In genomic region chr2:88136817-88137216, GRCh38 we compare ENCODE assay signal across 1 cellular context.
TF ChIP-seq lines count a peak whose summit lies in the region.

No MANE protein-coding gene starts in this region.

TF ChIP-seq in HepG2, 621 proteins besides CTCF, POLR2A, EP300 and RAD21 (continued from another document):
- TF ChIP-seq PREB (CRISPR knock-in tag; IDR thresholded peaks at IDR 0.05) (no peak), HNF1A (IDR thresholded peaks at IDR 0.05; ENCODE audit: low read depth) (peak; percentile 39), HNF1A (CRISPR knock-in tag; IDR thresholded peaks at IDR 0.05; ENCODE audit: borderline replicate concordance) (peak; percentile 76; the same call in 1 of the 2 replicates), ZNF782 (CRISPR knock-in tag; IDR thresholded peaks at IDR 0.05; ENCODE audit: borderline replicate concordance) (no peak), USF2 (IDR thresholded peaks at IDR 0.05; ENCODE audit: low read depth, low read length) (no peak), USF2 (CRISPR knock-in tag; IDR thresholded peaks at IDR 0.05; ENCODE audit: borderline replicate concordance) (no peak), CREB1 (IDR thresholded peaks at IDR 0.05) (no peak), CREB1 (CRISPR knock-in tag; IDR thresholded peaks at IDR 0.05) (no peak), STAT6 (CRISPR knock-in tag; IDR thresholded peaks at IDR 0.05; ENCODE audit: borderline replicate concordance) (no peak), KAT7 (CRISPR knock-in tag; IDR thresholded peaks at IDR 0.05; ENCODE audit: borderline replicate concordance) (peak; percentile 71; the same call in 1 of the 2 replicates), ZGPAT (CRISPR knock-in tag; IDR thresholded peaks at IDR 0.05) (peak; percentile 74; the same call in 1 of the 2 replicates)
